8 cellular contexts compared by ENCODE assay signal in the genomic region with DNA sequence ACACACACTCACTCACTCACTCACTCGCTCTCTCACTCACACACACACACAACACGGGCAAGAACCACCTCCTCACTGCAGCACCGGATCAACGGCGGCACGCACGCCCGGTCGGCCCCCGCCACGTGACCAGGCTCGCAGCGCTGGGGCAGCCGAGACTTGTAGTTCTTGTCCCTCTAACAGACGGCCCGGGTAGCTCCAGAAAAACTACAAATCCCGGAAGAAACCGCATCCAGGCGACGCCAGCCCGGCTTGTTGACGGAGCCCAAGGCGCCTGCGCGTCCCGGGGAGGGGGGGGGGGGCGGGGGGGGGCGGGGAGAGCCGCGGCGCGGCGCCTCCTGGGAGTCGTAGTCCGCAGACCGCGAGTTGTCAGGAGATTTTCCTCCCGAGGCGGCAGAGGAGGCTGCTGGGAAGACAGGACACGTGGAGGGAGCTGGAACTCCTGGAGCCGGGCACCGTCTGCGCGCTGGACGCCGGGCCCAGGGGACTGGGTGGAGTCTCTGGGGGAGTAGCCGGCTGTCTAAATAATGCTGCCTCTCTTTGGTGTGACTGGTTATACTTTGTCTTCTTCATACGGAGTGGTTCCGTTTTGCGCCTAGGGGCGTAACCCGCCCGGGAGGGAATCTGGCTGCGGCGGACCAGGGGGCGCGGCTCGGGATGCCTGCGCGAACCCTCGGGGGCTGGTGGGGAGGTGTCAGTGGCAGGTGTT.
DNase-seq lines count a peak whose midpoint lies in the region; ATAC-seq and TF ChIP-seq lines count a peak whose summit lies in the region.

A gene with protein sequence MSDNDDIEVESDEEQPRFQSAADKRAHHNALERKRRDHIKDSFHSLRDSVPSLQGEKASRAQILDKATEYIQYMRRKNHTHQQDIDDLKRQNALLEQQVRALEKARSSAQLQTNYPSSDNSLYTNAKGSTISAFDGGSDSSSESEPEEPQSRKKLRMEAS (minus strand): TSS at position 77 of the 709 bp plus-strand sequence. CDS start 178 bp downstream, outside the sequence.

- H3K27ac ChIP-seq in cingulate gyrus (ENCODE audit: low read depth, low read length): peak within 1 kb of the TSS; percentile 56

- TF ChIP-seq POLR2A in GM19193 (IDR thresholded peaks at IDR 0.05; ENCODE audit: extremely low read depth, insufficient read depth, insufficient read length): peak; percentile 83

- peak; percentile 98 to 99 for DNase-seq in AML-193 (lab: John Stamatoyannopoulos, UW)
- DNase-seq in NCI-H524 (lab: John Stamatoyannopoulos, UW): peak; percentile 100
- DNase-seq in activated CD4-positive, alpha-beta T cell treated with anti-CD3 and anti-CD28 coated beads for 4 hours: peak; percentile 96 to 99
- DNase-seq in kidney glomerular epithelial cell (lab: John Stamatoyannopoulos, UW): peak; percentile 99
- peak; percentile 91 to 98 for DNase-seq in stimulated activated CD4-positive, alpha-beta T cell treated with anti-CD3 and anti-CD28 coated beads, Interleukin-1b, Interleukin-23, amount 100 ng/mL, for 1 hour (ENCODE audit: low read depth in 2 of 2)

- ATAC-seq in HG03439 (IDR thresholded peaks at IDR 0.05; ENCODE audit: unreplicated experiment): peak; percentile 83

Comparison
In these comparisons a context has a peak if more than half of its experiments do, and no peak if none do; other contexts are left out.
1. Peak in every context shown above with its lines: DNase-seq, ATAC-seq and H3K27ac ChIP-seq.